1 cellular context compared by ENCODE assay signal in genomic region chr15:78540135-78540954, GRCh38.
TF ChIP-seq lines count a peak whose summit lies in the region.

PSMA4 (plus strand) TSS chr15:78540444; CDS start chr15:78541928, 1,484 bp downstream.

TF ChIP-seq in HEK293, 187 proteins besides CTCF, POLR2A, EP300 and RAD21 (continued from another document):
- TF ChIP-seq PATZ1 (tag by site-specific recombination; IDR thresholded peaks at IDR 0.05) (peak; percentile 90), ZXDB (tag by site-specific recombination; IDR thresholded peaks at IDR 0.05) (peak; percentile 75), YY1 (tag by site-specific recombination; IDR thresholded peaks at IDR 0.05) (peak; percentile 78; the same call in 1 of the 2 replicates), ZNF660 (tag by site-specific recombination; IDR thresholded peaks at IDR 0.05) (peak; percentile 80; the same call in 1 of the 2 replicates), ZNF501 (tag by site-specific recombination; IDR thresholded peaks at IDR 0.05) (peak; percentile 77), ZBTB1 (tag by site-specific recombination; IDR thresholded peaks at IDR 0.05) (no peak), ZBTB20 (tag by site-specific recombination; IDR thresholded peaks at IDR 0.05) (peak; percentile 9; the same call in 1 of the 2 replicates), KLF17 (tag by site-specific recombination; IDR thresholded peaks at IDR 0.05) (0 out of 2 replicates have a peak, but pooled peaks have one; percentile 32), ZNF837 (tag by site-specific recombination; IDR thresholded peaks at IDR 0.05) (no peak), OSR2 (tag by site-specific recombination; IDR thresholded peaks at IDR 0.05) (no peak), TSHZ1 (tag by site-specific recombination; IDR thresholded peaks at IDR 0.05; ENCODE audit: borderline replicate concordance) (no peak), ZNF521 (tag by site-specific recombination; IDR thresholded peaks at IDR 0.05) (no peak), ZNF391 (tag by site-specific recombination; IDR thresholded peaks at IDR 0.05; ENCODE audit: borderline replicate concordance, low read depth) (no peak), ZNF335 (tag by site-specific recombination; conservative IDR thresholded peaks at IDR 0.05) (peak; percentile 84), ZNF544 (tag by site-specific recombination; IDR thresholded peaks at IDR 0.05) (no peak), ZNF184 (tag by site-specific recombination; IDR thresholded peaks at IDR 0.05) (no peak)
